Comparison of ENCODE assay signal across 8 cellular contexts in the genomic region with DNA sequence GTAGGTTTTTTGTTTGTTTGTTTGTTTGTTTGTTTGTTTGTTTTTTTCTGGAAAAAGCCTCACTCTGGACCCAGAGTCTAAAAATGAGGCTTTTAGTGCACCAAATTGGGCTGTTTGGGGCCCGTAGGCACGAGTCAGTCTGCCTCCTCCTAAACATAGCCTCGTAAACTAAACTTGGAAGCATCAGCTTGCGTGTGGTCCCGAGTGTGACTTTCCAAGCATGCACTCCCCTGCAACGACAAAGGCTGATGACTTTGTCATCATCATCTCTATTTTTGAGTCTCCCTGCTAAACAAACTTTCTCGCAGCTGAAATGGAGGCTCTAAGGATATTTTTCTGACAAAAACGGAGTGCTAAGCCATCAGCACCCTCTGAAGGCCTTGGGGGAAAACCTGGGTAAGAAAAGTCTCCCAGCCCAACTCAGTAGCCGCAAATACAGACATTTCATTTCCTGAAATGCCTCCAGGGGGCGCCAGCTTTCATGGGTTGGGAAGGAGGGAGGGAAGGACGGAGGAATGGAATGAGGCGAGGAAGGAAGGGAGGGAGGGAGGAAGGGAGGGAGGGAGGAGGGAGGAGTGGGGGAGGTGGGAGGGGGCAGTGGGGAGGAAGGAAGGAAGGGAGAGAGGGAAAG.
A peak's percentile ranks its signal among the peaks of the same experiment; 100 is the strongest.
DNase-seq lines count a peak whose midpoint lies in the region; ATAC-seq and TF ChIP-seq lines count a peak whose summit lies in the region.

No MANE protein-coding gene starts in this region.

- DNase-seq in BJ (ENCODE audit: low read depth) = peak; percentile 51
- DNase-seq in GM20000 (ENCODE audit: low spot score) = peak; percentile 54
- DNase-seq in NCI-H748 (lab: John Stamatoyannopoulos, UW; ENCODE audit: unreplicated experiment) = peak; percentile 70
- peak; percentile 91 for DNase-seq in astrocyte of the spinal cord (ENCODE audit: low read depth, low spot score)
- DNase-seq in iPS DF 4.7 (ENCODE audit: extremely low read depth, low spot score) = peak; percentile 76
- DNase-seq in skeletal muscle cell (ENCODE audit: low read depth) = peak; percentile 54
- no peak for DNase-seq in natural killer cell
- no peak for DNase-seq in effector CD4-positive, alpha-beta T cell

- no peak for ATAC-seq in natural killer cell

- POLR2A ChIA-PET in BJ (lab: Charles Lee) = interaction anchor here (0.6 kb wide), 1 partner anchor 393 kb away, joined by 6 read pairs; no protein-coding TSS in a partner anchor

- no peaks in the 10 kb centered on the region for H3K36me3 ChIP-seq in BJ (ENCODE audit: control insufficient read depth, insufficient read depth, low read length)

- H3K27me3 ChIP-seq in BJ (ENCODE audit: control insufficient read depth, insufficient read depth, low read length) = no peaks in the 10 kb centered on the region

- peak; percentile 80 for TF ChIP-seq CTCF in BJ (IDR thresholded peaks at IDR 0.05; ENCODE audit: insufficient read depth, low read depth, low read length)
- peak; percentile 40 for TF ChIP-seq CTCF in GM20000 (IDR thresholded peaks at IDR 0.05; ENCODE audit: extremely low read depth, missing control alignments)
- TF ChIP-seq CTCF in astrocyte of the spinal cord (IDR thresholded peaks at IDR 0.05; ENCODE audit: low read depth, low read length) = peak; percentile 73
- TF ChIP-seq CTCF in natural killer cell (IDR thresholded peaks at IDR 0.05) = no peak

- no peaks in the 10 kb centered on the region for H3K9me3 Mint-ChIP-seq in natural killer cell

- peaks cover 3 to 4% of the 10 kb centered on the region in 2 donors for H3K4me1 Mint-ChIP-seq in natural killer cell

- no peaks in the 10 kb centered on the region for H3K36me3 Mint-ChIP-seq in natural killer cell

- in situ Hi-C loops in astrocyte of the spinal cord (cut with HindIII; ENCODE audit: low sequenced_read_pairs) = no loop called here

- CTCF ChIA-PET in BJ (lab: Yijun Ruan, JAX) = interaction anchor here (0.7 to 6.7 kb wide), 43 partner anchors 8 to 365 kb away, joined by 3 to 69 read pairs (median 4); a partner anchor contains a TSS

- H3K27ac Mint-ChIP-seq in natural killer cell = no peak overlapping the region

- intact Hi-C loops in natural killer cell (cut with micrococcal nuclease) = no loop called here

- no peak overlapping the region for H3K4me3 Mint-ChIP-seq in natural killer cell

- no peak overlapping the region for H3K4me3 ChIP-seq in BJ (ENCODE audit: low read depth, low read length)
- no peak overlapping the region for H3K4me3 ChIP-seq in astrocyte of the spinal cord (ENCODE audit: low read depth, low read length)
- H3K4me3 ChIP-seq in skeletal muscle cell (ENCODE audit: low read depth, low read length) = no peak overlapping the region

- H3K27me3 Mint-ChIP-seq in natural killer cell (ENCODE audit: low read depth in 2 of 2) = peaks cover 3 to 17% of the 10 kb centered on the region in 2 donors

Comparison
In these comparisons a context has a peak if more than half of its experiments do, and no peak if none do; other contexts are left out.
1. DNase-seq: peak in BJ (single experiment), GM20000 (single experiment), NCI-H748 (single experiment), astrocyte of the spinal cord (single experiment), iPS DF 4.7 (single experiment) and skeletal muscle cell (single experiment); none in natural killer cell (single experiment) and effector CD4-positive, alpha-beta T cell (single experiment).